39 cellular contexts compared by ENCODE assay signal in genomic region chr11:89235121-89235520, GRCh38. TPM values are rescaled to one million over a fixed set of nuclear protein-coding genes. Genes with fewer than 3 reads are reported as not detected.
"Had no signal": no experiment of that assay in that cellular context is flagged by ENCODE, and none has a peak within 500 bp of the region (broad histone marks: within the 10 kb centered on the region; RNA-seq: fewer than 3 reads in every experiment).

No MANE protein-coding gene starts in this region.

- H3K36me3 ChIP-seq: MG63 had no signal

- H3K9me3 ChIP-seq: MG63 had no signal

- DNase-seq: Karpas-422, Kasumi-1, KG1, MG63, MM.1S, MV-4-11, NCI-H1048, NCI-H1092, NCI-H1092 treated with DMSO at 0.1 percent for 48 hours, NCI-H1105 treated with DMSO at 0.1 percent for 48 hours, NCI-H1417, NCI-H1417 treated with DMSO at 0.1 percent for 48 hours, NCI-H1436, NCI-H1436 treated with DMSO at 0.1 percent for 48 hours, NCI-H146, NCI-H1694, NCI-H1694 treated with DMSO at 0.1 percent for 48 hours, NCI-H187, NCI-H187 treated with DMSO at 0.1 percent for 48 hours, NCI-H1930, NCI-H2029, NCI-H2029 treated with DMSO at 0.1 percent for 48 hours, NCI-H2081, NCI-H2081 treated with DMSO at 0.1 percent for 48 hours, NCI-H2107, NCI-H2171, NCI-H2171 treated with DMSO at 0.1 percent for 48 hours, NCI-H2227 treated with DMSO at 0.1 percent for 48 hours, NCI-H226, NCI-H345, NCI-H446, NCI-H446 treated with DMSO at 0.1 percent for 48 hours, NCI-H510A, NCI-H510A treated with DMSO at 0.1 percent for 48 hours had no signal

- H3K27me3 ChIP-seq: MG63 had no signal

- H3K27ac ChIP-seq: KMS-11 had no signal

- H3K4me2 ChIP-seq: KMS-11 had no signal

- H3K9ac ChIP-seq: KMS-11 had no signal

- H3K4me3 ChIP-seq: MG63 had no signal

RNA-seq across cellular contexts. Expression of gene TYR, which starts 57.4 kb away (rescaled TPM):
- total RNA-seq: LHCN-M2, M059J, MCF 10A, NCI-H460 had no signal
